Comparison of ENCODE assay signal across 23 cellular contexts in the genomic region with DNA sequence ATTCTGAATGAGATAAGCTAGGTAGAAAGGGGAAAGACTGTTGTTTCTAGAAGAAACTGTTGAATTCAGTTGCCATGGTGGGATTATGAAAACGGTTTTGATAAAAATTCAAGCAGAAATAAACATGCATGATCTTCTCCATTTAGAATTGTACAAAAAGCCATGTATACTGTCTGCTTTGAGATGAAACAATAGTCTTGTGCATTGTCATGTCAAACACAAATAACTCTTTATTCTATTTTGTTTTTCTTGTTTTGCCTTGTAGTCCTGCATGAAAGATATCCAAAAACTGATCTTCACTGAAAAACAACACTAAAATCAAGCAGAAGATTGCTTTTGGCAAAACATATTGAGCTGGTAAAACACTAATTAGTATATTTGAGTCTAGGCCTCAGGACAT.
DNase-seq lines count a peak whose midpoint lies in the region; ATAC-seq and FAIRE-seq lines count a peak whose summit lies in the region.
"Had no signal": no experiment of that assay in that cellular context is flagged by ENCODE, and none has a peak within 500 bp of the region (broad histone marks: within the 10 kb centered on the region; RNA-seq: fewer than 3 reads in every experiment).

No MANE protein-coding gene starts in this region.

- POLR2A ChIA-PET in activated CD4-positive, alpha-beta T cell treated with anti-CD3 and anti-CD28 coated beads for 36 hours (lab: Charles Lee): no interaction called here

- CTCF ChIA-PET in activated CD4-positive, alpha-beta T cell treated with anti-CD3 and anti-CD28 coated beads for 36 hours (lab: Charles Lee): interaction anchor here (0.6 to 2.2 kb wide), 2 partner anchors 413 to 1332 kb away, joined by 3 to 5 read pairs; no protein-coding TSS in a partner anchor

- peak overlapping the region; percentile 93 for H3K27ac ChIP-seq in cingulate gyrus (ENCODE audit: low read depth, low read length)
- peak overlapping the region; percentile 94 for H3K27ac ChIP-seq in layer of hippocampus (ENCODE audit: low read depth, low read length)
- H3K27ac ChIP-seq in small intestine (ENCODE audit: low read depth in 1 of 2, low read length in 1 of 2): no peak overlapping the region
- H3K27ac ChIP-seq: C4-2B had no signal

- no peak overlapping the region for H3K4me3 ChIP-seq in small intestine (ENCODE audit: low read depth in 1 of 2, low read length in 2 of 2)
- H3K4me3 ChIP-seq: MG63 had no signal

- H3K27ac Mint-ChIP-seq in activated CD4-positive, alpha-beta T cell treated with anti-CD3 and anti-CD28 coated beads for 36 hours: no peak overlapping the region
- H3K27ac Mint-ChIP-seq: CD8-positive, alpha-beta memory T cell had no signal

- H3K36me3 ChIP-seq in small intestine (ENCODE audit: control insufficient read depth in 2 of 2, insufficient read depth in 2 of 2, low read length in 2 of 2): no peaks in the 10 kb centered on the region
- H3K36me3 ChIP-seq: MG63 had no signal

- no peaks in the 10 kb centered on the region for H3K4me1 ChIP-seq in small intestine (ENCODE audit: control insufficient read depth in 2 of 2, insufficient read depth in 1 of 2, low read depth in 1 of 2, low read length in 1 of 2)

- intact Hi-C loops in activated CD4-positive, alpha-beta T cell treated with anti-CD3 and anti-CD28 coated beads for 36 hours (cut with DNase I, micrococcal nuclease): no loop called here

- H3K27me3 ChIP-seq in layer of hippocampus (ENCODE audit: control insufficient read depth, insufficient read depth, low read length): no peaks in the 10 kb centered on the region
- no peaks in the 10 kb centered on the region for H3K27me3 ChIP-seq in small intestine (ENCODE audit: control insufficient read depth in 2 of 2, insufficient read depth in 2 of 2, low read length in 2 of 2)
- H3K27me3 ChIP-seq: MG63 had no signal

- H3K4me1 Mint-ChIP-seq in activated CD4-positive, alpha-beta T cell treated with anti-CD3 and anti-CD28 coated beads for 36 hours: no peaks in the 10 kb centered on the region
- H3K4me1 Mint-ChIP-seq: CD8-positive, alpha-beta memory T cell had no signal

- no peaks in the 10 kb centered on the region for H3K27me3 Mint-ChIP-seq in activated CD4-positive, alpha-beta T cell treated with anti-CD3 and anti-CD28 coated beads for 36 hours
- H3K27me3 Mint-ChIP-seq: CD8-positive, alpha-beta memory T cell had no signal

- H3K9me3 Mint-ChIP-seq in activated CD4-positive, alpha-beta T cell treated with anti-CD3 and anti-CD28 coated beads for 36 hours (ENCODE audit: low read depth): peaks cover 5% of the 10 kb centered on the region

- no peak overlapping the region for H3K4me3 Mint-ChIP-seq in activated CD4-positive, alpha-beta T cell treated with anti-CD3 and anti-CD28 coated beads for 36 hours
- H3K4me3 Mint-ChIP-seq: CD8-positive, alpha-beta memory T cell had no signal

- FAIRE-seq in small intestine (lab: Jason Lieb, UNC): peak; percentile 59
- FAIRE-seq: GM12891, GM19239 had no signal

- no peak for ATAC-seq in activated CD4-positive, alpha-beta T cell treated with anti-CD3 and anti-CD28 coated beads for 36 hours
- ATAC-seq in GM19397 (IDR thresholded peaks at IDR 0.05; ENCODE audit: unreplicated experiment): no peak
- ATAC-seq in HG03571 (IDR thresholded peaks at IDR 0.05; ENCODE audit: unreplicated experiment): no peak
- ATAC-seq: Panc1 had no signal

- 62 to 75% (median 64%) methylated on average over 1 of the region's 1 CpG for WGBS in small intestine, 3 donors

- no peaks in the 10 kb centered on the region for H3K36me3 Mint-ChIP-seq in activated CD4-positive, alpha-beta T cell treated with anti-CD3 and anti-CD28 coated beads for 36 hours (ENCODE audit: low read depth)

- no peaks in the 10 kb centered on the region for H3K9me3 ChIP-seq in small intestine (ENCODE audit: control insufficient read depth, low read depth)

- DNase-seq in Ammon's horn (ENCODE audit: low spot score) (peak; percentile 52), small intestine (no peak), T-helper 1 cell (no peak)
- DNase-seq in activated CD4-positive, alpha-beta T cell treated with anti-CD3 and anti-CD28 coated beads for 36 hours: no peak
- DNase-seq: 8988T; AML-193; Calu3; CD8-positive, alpha-beta memory T cell; DMS153; MG63; NCI-H1048; NCI-H1417 treated with DMSO at 0.1 percent for 48 hours; NCI-H187 treated with DMSO at 0.1 percent for 48 hours; NCI-H2107; SIG-M5 had no signal

Comparison
In these comparisons a context has a peak if more than half of its experiments do, and no peak if none do; other contexts are left out.
1. H3K27ac ChIP-seq: peak in cingulate gyrus (single experiment) and layer of hippocampus (single experiment); none in small intestine (0 of 2).